1 cellular context compared by ENCODE assay signal in the genomic region with DNA sequence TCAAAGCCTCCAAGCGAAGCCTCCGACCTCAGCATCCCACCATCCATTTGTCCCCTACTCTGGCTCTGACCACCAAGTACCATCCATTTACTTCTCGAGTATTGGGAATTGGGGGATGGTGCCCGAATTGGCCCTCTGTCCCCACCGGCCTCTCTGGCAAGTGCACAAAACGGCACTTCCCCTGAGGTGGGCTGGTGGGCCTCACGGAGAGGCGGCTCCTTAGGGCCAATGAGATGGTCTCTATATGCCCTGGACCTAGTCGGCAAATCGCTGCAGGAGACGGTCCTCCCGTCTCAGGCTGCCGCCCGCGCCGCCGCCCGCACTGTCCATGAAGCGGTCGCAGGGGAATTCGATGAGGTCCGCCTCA.
TF ChIP-seq lines count a peak whose summit lies in the region.

No MANE protein-coding gene starts in this region.

TF ChIP-seq in GM23338, 12 proteins besides CTCF, POLR2A, EP300 and RAD21:
- TF ChIP-seq, protein P1, sequence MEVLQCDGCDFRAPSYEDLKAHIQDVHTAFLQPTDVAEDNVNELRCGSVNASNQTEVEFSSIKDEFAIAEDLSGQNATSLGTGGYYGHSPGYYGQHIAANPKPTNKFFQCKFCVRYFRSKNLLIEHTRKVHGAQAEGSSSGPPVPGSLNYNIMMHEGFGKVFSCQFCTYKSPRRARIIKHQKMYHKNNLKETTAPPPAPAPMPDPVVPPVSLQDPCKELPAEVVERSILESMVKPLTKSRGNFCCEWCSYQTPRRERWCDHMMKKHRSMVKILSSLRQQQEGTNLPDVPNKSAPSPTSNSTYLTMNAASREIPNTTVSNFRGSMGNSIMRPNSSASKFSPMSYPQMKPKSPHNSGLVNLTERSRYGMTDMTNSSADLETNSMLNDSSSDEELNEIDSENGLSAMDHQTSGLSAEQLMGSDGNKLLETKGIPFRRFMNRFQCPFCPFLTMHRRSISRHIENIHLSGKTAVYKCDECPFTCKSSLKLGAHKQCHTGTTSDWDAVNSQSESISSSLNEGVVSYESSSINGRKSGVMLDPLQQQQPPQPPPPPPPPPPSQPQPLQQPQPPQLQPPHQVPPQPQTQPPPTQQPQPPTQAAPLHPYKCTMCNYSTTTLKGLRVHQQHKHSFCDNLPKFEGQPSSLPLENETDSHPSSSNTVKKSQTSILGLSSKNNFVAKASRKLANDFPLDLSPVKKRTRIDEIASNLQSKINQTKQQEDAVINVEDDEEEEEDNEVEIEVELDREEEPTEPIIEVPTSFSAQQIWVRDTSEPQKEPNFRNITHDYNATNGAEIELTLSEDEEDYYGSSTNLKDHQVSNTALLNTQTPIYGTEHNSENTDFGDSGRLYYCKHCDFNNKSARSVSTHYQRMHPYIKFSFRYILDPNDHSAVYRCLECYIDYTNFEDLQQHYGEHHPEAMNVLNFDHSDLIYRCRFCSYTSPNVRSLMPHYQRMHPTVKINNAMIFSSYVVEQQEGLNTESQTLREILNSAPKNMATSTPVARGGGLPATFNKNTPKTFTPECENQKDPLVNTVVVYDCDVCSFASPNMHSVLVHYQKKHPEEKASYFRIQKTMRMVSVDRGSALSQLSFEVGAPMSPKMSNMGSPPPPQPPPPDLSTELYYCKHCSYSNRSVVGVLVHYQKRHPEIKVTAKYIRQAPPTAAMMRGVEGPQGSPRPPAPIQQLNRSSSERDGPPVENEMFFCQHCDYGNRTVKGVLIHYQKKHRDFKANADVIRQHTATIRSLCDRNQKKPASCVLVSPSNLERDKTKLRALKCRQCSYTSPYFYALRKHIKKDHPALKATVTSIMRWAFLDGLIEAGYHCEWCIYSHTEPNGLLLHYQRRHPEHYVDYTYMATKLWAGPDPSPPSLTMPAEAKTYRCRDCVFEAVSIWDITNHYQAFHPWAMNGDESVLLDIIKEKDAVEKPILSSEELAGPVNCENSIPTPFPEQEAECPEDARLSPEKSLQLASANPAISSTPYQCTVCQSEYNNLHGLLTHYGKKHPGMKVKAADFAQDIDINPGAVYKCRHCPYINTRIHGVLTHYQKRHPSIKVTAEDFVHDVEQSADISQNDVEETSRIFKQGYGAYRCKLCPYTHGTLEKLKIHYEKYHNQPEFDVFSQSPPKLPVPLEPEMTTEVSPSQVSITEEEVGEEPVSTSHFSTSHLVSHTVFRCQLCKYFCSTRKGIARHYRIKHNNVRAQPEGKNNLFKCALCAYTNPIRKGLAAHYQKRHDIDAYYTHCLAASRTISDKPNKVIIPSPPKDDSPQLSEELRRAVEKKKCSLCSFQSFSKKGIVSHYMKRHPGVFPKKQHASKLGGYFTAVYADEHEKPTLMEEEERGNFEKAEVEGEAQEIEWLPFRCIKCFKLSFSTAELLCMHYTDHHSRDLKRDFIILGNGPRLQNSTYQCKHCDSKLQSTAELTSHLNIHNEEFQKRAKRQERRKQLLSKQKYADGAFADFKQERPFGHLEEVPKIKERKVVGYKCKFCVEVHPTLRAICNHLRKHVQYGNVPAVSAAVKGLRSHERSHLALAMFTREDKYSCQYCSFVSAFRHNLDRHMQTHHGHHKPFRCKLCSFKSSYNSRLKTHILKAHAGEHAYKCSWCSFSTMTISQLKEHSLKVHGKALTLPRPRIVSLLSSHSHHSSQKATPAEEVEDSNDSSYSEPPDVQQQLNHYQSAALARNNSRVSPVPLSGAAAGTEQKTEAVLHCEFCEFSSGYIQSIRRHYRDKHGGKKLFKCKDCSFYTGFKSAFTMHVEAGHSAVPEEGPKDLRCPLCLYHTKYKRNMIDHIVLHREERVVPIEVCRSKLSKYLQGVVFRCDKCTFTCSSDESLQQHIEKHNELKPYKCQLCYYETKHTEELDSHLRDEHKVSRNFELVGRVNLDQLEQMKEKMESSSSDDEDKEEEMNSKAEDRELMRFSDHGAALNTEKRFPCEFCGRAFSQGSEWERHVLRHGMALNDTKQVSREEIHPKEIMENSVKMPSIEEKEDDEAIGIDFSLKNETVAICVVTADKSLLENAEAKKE (CRISPR knock-in tag; IDR thresholded peaks at IDR 0.05): no peak
- TF ChIP-seq STAT1 (IDR thresholded peaks at IDR 0.05; ENCODE audit: unreplicated experiment) (no peak), EZH2 (IDR thresholded peaks at IDR 0.05; ENCODE audit: low read depth, unreplicated experiment) (no peak), POLR2AphosphoS5 (IDR thresholded peaks at IDR 0.05; ENCODE audit: low read depth) (no peak), JUNB (IDR thresholded peaks at IDR 0.05; ENCODE audit: unreplicated experiment) (no peak), ZNF114 (CRISPR knock-in tag; IDR thresholded peaks at IDR 0.05) (no peak)
